Comparison of ENCODE assay signal across 9 cellular contexts in the genomic region with DNA sequence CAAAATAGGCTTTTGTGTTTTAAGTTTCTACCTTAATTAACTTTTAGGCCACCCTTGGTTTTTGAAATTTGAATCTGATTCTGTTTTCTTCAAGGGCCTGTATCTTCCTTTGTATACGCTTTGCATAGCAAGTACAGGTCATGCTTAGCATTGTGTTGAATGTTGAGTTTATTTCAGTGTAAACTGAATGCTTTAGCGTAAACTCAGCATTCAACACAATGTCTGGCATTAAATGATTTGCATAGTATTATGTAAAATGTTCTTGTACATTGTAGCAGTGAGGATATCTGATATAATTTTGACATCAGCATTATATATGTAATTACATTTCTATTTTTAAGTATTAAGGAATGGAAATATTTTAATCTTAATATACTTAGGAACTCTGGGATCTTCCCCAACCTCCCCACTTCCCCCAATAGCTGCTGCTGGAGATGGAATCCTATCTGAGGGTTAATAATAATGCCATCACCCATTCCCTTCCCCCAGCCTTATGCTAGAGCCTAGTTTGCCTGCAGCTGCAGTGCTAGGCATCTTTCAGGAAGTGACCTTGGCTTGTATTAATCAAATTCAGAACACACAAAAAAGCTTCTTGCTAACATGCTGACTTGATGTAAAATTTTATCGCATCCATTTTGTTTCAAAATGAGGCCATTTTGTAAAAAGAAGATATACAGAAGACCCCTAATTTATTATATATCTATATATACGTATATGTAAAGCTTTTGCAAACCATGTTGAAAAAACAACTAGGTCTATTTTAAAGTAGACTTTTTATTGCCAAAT.
DNase-seq lines count a peak whose midpoint lies in the region; TF ChIP-seq lines count a peak whose summit lies in the region.
"Had no signal": no experiment of that assay in that cellular context is flagged by ENCODE, and none has a peak within 500 bp of the region (broad histone marks: within the 10 kb centered on the region; RNA-seq: fewer than 3 reads in every experiment).

No MANE protein-coding gene starts in this region.

- no peak for TF ChIP-seq POLR2A in breast epithelium (IDR thresholded peaks at IDR 0.05)

- no peaks in the 10 kb centered on the region for H3F3A ChIP-seq in Loucy (ENCODE audit: low read depth)

- peak; percentile 29 for DNase-seq in COR-L47 (lab: John Stamatoyannopoulos, UW)
- DNase-seq in SK-N-DZ (ENCODE audit: low spot score) = peak; percentile 62
- DNase-seq in kidney tubule cell (ENCODE audit: low spot score) = peak; percentile 46
- no peak for DNase-seq in mesenteric fat pad (ENCODE audit: low spot score)
- no peak for DNase-seq in endothelial cell (ENCODE audit: low spot score)
- no peak for DNase-seq in KBM-7
- no peak for DNase-seq in breast epithelium (ENCODE audit: low spot score in 2 of 2)
- DNase-seq: lower lobe of right lung had no signal

- no peak overlapping the region for H3K27ac Mint-ChIP-seq in endothelial cell (ENCODE audit: unreplicated experiment)

- H3K4me3 Mint-ChIP-seq in endothelial cell (ENCODE audit: unreplicated experiment) = no peak overlapping the region

- in situ Hi-C loops in KBM-7 (cut with MboI; ENCODE audit: low pct_unique_long_range_greater_than_20kb, low sequenced_read_pairs) = no loop called here

- intact Hi-C loops in breast epithelium (cut with DNase I; ENCODE audit: low total_unique reads) = no loop called here

- H3K9me3 ChIP-seq in Loucy (ENCODE audit: insufficient read depth, low read depth, low read length) (no peaks in the 10 kb centered on the region; the same call in 1 of the 2 replicates), breast epithelium (peaks cover 9 to 13% of the 10 kb centered on the region in 2 donors)

- H3K36me3 Mint-ChIP-seq in endothelial cell (ENCODE audit: low read depth, unreplicated experiment) = peaks cover 20% of the 10 kb centered on the region

- H3K4me2 ChIP-seq in Loucy (ENCODE audit: low read depth, low read length, poor library complexity, severe bottlenecking) = peak overlapping the region; percentile 50

- no peak overlapping the region for H3K27ac ChIP-seq in breast epithelium
- H3K27ac ChIP-seq: lower lobe of right lung had no signal

- peaks cover 6% of the 10 kb centered on the region for H4K20me1 ChIP-seq in Loucy (ENCODE audit: insufficient read depth, low read length, poor library complexity, severe bottlenecking)

- no peaks in the 10 kb centered on the region for H3K9me2 ChIP-seq in Loucy (replicated peaks; ENCODE audit: low read depth, low read length)

- H3K4me1 ChIP-seq in Loucy (ENCODE audit: insufficient read depth, low read length, poor library complexity, severe bottlenecking) (peaks cover 29% of the 10 kb centered on the region), breast epithelium (peaks cover 3 to 23% of the 10 kb centered on the region in 2 donors)

- H3K4me3 ChIP-seq in Loucy (ENCODE audit: low read length, poor library complexity, severe bottlenecking) (no peak overlapping the region), breast epithelium (no peak overlapping the region)
- H3K4me3 ChIP-seq: lower lobe of right lung had no signal

- H3K9me3 Mint-ChIP-seq in endothelial cell (ENCODE audit: unreplicated experiment) = no peaks in the 10 kb centered on the region

- peak overlapping the region; percentile 34 for H3K9ac ChIP-seq in Loucy (ENCODE audit: low read depth, low read length, poor library complexity, severe bottlenecking)

- no peaks in the 10 kb centered on the region for H3K27me3 ChIP-seq in Loucy (ENCODE audit: insufficient read depth, low read length, poor library complexity, severe bottlenecking)
- no peaks in the 10 kb centered on the region for H3K27me3 ChIP-seq in breast epithelium

- peaks cover 24% of the 10 kb centered on the region for H3K4me1 Mint-ChIP-seq in endothelial cell (ENCODE audit: unreplicated experiment)

- no peak overlapping the region for H2AFZ ChIP-seq in Loucy (ENCODE audit: low read length)

- TF ChIP-seq CTCF in Loucy (conservative IDR thresholded peaks at IDR 0.05; ENCODE audit: low read length) (no peak), endothelial cell (IDR thresholded peaks at IDR 0.05; ENCODE audit: unreplicated experiment) (no peak), breast epithelium (IDR thresholded peaks at IDR 0.05) (no peak)

- H3K36me3 ChIP-seq in Loucy (ENCODE audit: insufficient read depth, low read length) (no peaks in the 10 kb centered on the region), breast epithelium (no peaks in the 10 kb centered on the region)

- peaks cover 1% of the 10 kb centered on the region for H3K27me3 Mint-ChIP-seq in endothelial cell (ENCODE audit: unreplicated experiment)

- H3K79me2 ChIP-seq in Loucy (ENCODE audit: insufficient read depth, low read length) = peaks cover 20% of the 10 kb centered on the region; the same call in 1 of the 2 replicates

Comparison
In these comparisons a context has a peak if more than half of its experiments do, and no peak if none do; other contexts are left out.
1. DNase-seq: peak in COR-L47 (single experiment), SK-N-DZ (single experiment) and kidney tubule cell (single experiment); none in mesenteric fat pad (single experiment), endothelial cell (single experiment), KBM-7 (single experiment) and breast epithelium (0 of 2).